In the genomic region with DNA sequence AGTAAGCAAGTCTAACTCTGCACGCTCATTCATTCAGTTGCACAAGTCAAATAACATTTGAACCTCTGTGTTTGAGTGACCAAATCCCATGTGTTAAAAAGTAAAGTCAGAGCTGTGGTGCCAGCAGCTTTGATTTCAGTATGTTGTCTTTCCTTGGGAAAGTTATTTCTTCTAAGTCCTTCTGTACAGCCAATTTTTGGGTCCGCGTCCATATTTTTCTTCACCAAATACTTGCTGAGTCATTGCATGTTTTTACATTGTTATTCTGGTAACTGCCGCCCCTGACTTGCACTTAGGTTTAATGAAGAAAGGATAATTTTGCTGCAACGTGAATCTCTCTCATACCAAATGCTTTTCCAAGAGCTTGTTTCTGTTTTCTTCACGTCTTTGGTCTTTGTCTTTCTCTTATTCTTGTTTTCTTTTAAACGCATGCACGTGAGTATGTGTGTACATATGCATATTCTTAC, we compare ENCODE assay signal across 40 cellular contexts.
"Had no signal": no experiment of that assay in that cellular context is flagged by ENCODE, and none has a peak within 500 bp of the region (broad histone marks: within the 10 kb centered on the region; RNA-seq: fewer than 3 reads in every experiment).

No MANE protein-coding gene starts in this region.

- ATAC-seq: activated CD8-positive, alpha-beta memory T cell treated with anti-CD3 and anti-CD28 coated beads, Interleukin-2, amount 10 ng/mL, durations not matched to agents 7 days and 5 days; PC-3; Right ventricle myocardium inferior had no signal

- DNase-seq: activated B cell treated with CpG ODN at 0.5 μM for 24 hours; activated CD4-positive, alpha-beta memory T cell treated with anti-CD3 and anti-CD28 coated beads for 36 hours; activated CD4-positive, alpha-beta T cell treated with anti-CD3 and anti-CD28 coated beads for 4 hours; activated CD4-positive, alpha-beta T cell treated with anti-CD3 and anti-CD28 coated beads, Interleukin-2, amount 50 U/mL, for 1 hour; activated CD4-positive, CD25-positive, alpha-beta regulatory T cell treated with anti-CD3 and anti-CD28 coated beads, Interleukin-2, amount 50 U/mL, for 72 hours; activated CD8-positive, alpha-beta memory T cell treated with anti-CD3 and anti-CD28 coated beads for 24 hours; activated CD8-positive, alpha-beta memory T cell treated with anti-CD3 and anti-CD28 coated beads, Interleukin-2, amount 10 ng/mL, durations not matched to agents 7 days and 5 days; activated CD8-positive, alpha-beta memory T cell treated with anti-CD3 and anti-CD28 coated beads, Interleukin-2, amount 50 U/mL, for 48 hours; activated effector memory CD4-positive, alpha-beta T cell treated with anti-CD3 and anti-CD28 coated beads, Interleukin-2, amount 50 U/mL, for 16 hours; activated naive CD4-positive, alpha-beta T cell; activated naive CD4-positive, alpha-beta T cell treated with anti-CD3 and anti-CD28 coated beads, Interleukin-2, amount 50 U/mL, for 16 hours; activated naive CD8-positive, alpha-beta T cell treated with anti-CD3 and anti-CD28 coated beads for 36 hours; activated T-cell treated with anti-CD3 and anti-CD28 coated beads, Interleukin-2, amount 50 U/mL, for 48 hours; amniotic stem cell; brain microvascular endothelial cell; central memory CD4-positive, alpha-beta T cell; Kasumi-1; MG63; MV-4-11; NCI-H1092; NCI-H146; NCI-H187; NCI-H2029 treated with DMSO at 0.1 percent for 48 hours; NCI-H2107; NCI-H2171; NCI-H510A; NCI-H526; NCI-H748 treated with DMSO at 0.1 percent for 48 hours; NK-92 treated with Interleukin-12 subunit alpha and Interleukin-12 subunit beta, amount 100 ng/mL, for 24 hours; PC-3; Peyer's patch; SIG-M5; SW 1271; T-helper 1 cell; T-helper 2 cell; T-helper 9 cell had no signal

- H3K9me3 Mint-ChIP-seq: activated B cell treated with CpG ODN at 0.5 μM for 24 hours; activated CD4-positive, alpha-beta memory T cell treated with anti-CD3 and anti-CD28 coated beads for 36 hours; activated naive CD8-positive, alpha-beta T cell treated with anti-CD3 and anti-CD28 coated beads for 36 hours had no signal

- H3K36me3 Mint-ChIP-seq: activated CD4-positive, alpha-beta memory T cell treated with anti-CD3 and anti-CD28 coated beads for 36 hours; activated CD8-positive, alpha-beta memory T cell treated with anti-CD3 and anti-CD28 coated beads, Interleukin-2, amount 10 ng/mL, durations not matched to agents 7 days and 5 days; activated naive CD8-positive, alpha-beta T cell treated with anti-CD3 and anti-CD28 coated beads for 36 hours had no signal

- H3K36me3 ChIP-seq: ascending aorta, brain microvascular endothelial cell, MG63 had no signal

- H3K4me1 Mint-ChIP-seq: activated CD8-positive, alpha-beta memory T cell treated with anti-CD3 and anti-CD28 coated beads, Interleukin-2, amount 10 ng/mL, durations not matched to agents 7 days and 5 days; activated naive CD8-positive, alpha-beta T cell treated with anti-CD3 and anti-CD28 coated beads for 36 hours had no signal

- H3K27ac ChIP-seq: ascending aorta, brain microvascular endothelial cell, Peyer's patch, RWPE1, VCaP had no signal

- H3K27me3 Mint-ChIP-seq: activated B cell treated with CpG ODN at 0.5 μM for 24 hours; activated CD4-positive, alpha-beta memory T cell treated with anti-CD3 and anti-CD28 coated beads for 36 hours; activated CD8-positive, alpha-beta memory T cell treated with anti-CD3 and anti-CD28 coated beads, Interleukin-2, amount 10 ng/mL, durations not matched to agents 7 days and 5 days; activated naive CD8-positive, alpha-beta T cell treated with anti-CD3 and anti-CD28 coated beads for 36 hours had no signal

- H3K4me1 ChIP-seq: ascending aorta had no signal

- H3K27me3 ChIP-seq: ascending aorta, brain microvascular endothelial cell, MG63, Peyer's patch had no signal

- H3K9me3 ChIP-seq: ascending aorta, MG63, Peyer's patch had no signal

- H3K27ac Mint-ChIP-seq: activated B cell treated with CpG ODN at 0.5 μM for 24 hours; activated CD4-positive, alpha-beta memory T cell treated with anti-CD3 and anti-CD28 coated beads for 36 hours; activated CD8-positive, alpha-beta memory T cell treated with anti-CD3 and anti-CD28 coated beads, Interleukin-2, amount 10 ng/mL, durations not matched to agents 7 days and 5 days; activated naive CD8-positive, alpha-beta T cell treated with anti-CD3 and anti-CD28 coated beads for 36 hours had no signal

- H3K4me3 ChIP-seq: ascending aorta, MG63, Peyer's patch had no signal

- H3K4me3 Mint-ChIP-seq: activated B cell treated with CpG ODN at 0.5 μM for 24 hours; activated CD4-positive, alpha-beta memory T cell treated with anti-CD3 and anti-CD28 coated beads for 36 hours; activated CD8-positive, alpha-beta memory T cell treated with anti-CD3 and anti-CD28 coated beads, Interleukin-2, amount 10 ng/mL, durations not matched to agents 7 days and 5 days; activated naive CD8-positive, alpha-beta T cell treated with anti-CD3 and anti-CD28 coated beads for 36 hours had no signal
